ENCODE assay signal across 42 cellular contexts in the genomic region with DNA sequence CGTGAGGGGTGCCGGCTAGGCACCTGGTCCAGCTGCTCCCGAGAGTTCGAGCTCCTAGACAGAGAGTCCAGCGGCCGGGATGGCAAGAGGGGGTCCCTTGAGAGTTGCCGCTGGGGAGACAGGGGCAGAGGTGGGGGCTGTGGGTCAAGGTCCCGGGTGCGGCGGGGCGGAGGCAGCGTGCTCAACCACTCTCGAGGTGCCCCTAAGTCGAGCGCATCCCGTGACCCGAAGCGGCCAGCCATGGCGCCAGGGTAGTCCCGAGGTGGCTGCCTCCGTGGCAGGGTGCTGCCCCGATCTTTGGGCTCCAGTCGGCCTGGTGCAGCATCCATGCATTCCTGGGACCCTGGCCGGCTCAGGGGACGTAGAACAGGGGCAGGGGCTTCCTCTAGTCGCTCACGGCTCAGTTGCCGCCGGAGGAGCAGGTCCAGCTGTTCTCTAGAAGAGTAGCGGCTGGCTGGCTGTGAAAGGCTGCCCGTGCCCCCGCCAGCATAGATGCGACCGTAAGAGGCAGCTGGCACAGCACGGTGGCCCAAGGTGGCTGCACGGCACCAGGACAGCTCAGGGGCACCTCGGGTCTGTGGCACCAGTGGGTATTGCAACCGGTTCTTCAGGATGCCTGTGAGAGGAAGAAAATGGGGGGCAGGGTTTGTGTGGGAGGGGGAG. TPM values are rescaled to one million over a fixed set of nuclear protein-coding genes. Genes with fewer than 3 reads are reported as not detected.
"Had no signal": no experiment of that assay in that cellular context is flagged by ENCODE, and none has a peak within 500 bp of the region (broad histone marks: within the 10 kb centered on the region; RNA-seq: fewer than 3 reads in every experiment).

No MANE protein-coding gene starts in this region.

- H3K27me3 ChIP-seq: adrenal gland, ascending aorta, body of pancreas, brain microvascular endothelial cell, breast epithelium, cardiac muscle cell had no signal

- H3K9me3 Mint-ChIP-seq: activated naive CD4-positive, alpha-beta T cell treated with anti-CD3 and anti-CD28 coated beads for 36 hours; activated naive CD4-positive, alpha-beta T cell treated with anti-CD3 and anti-CD28 coated beads, Interleukin-2, amount 10 ng/mL, durations not matched to agents 7 days and 5 days; activated naive CD4-positive, alpha-beta T cell treated with anti-CD3 and anti-CD28 coated beads, Interleukin-2, amount 50 U/mL, for 24 hours; activated naive CD4-positive, alpha-beta T cell treated with anti-CD3 and anti-CD28 coated beads, Interleukin-2, amount 50 U/mL, for 72 hours; activated naive CD8-positive, alpha-beta T cell treated with anti-CD3 and anti-CD28 coated beads for 36 hours; activated naive CD8-positive, alpha-beta T cell treated with anti-CD3 and anti-CD28 coated beads, Interleukin-2, amount 10 ng/mL, durations not matched to agents 7 days and 5 days; activated naive CD8-positive, alpha-beta T cell treated with anti-CD3 and anti-CD28 coated beads, Interleukin-2, amount 50 U/mL, for 24 hours; activated T-cell treated with anti-CD3 and anti-CD28 coated beads, Interleukin-2, amount 50 U/mL, for 24 hours; activated T-cell treated with anti-CD3 and anti-CD28 coated beads, Interleukin-2, amount 50 U/mL, for 4 hours; activated T-cell treated with anti-CD3 and anti-CD28 coated beads, Interleukin-2, amount 50 U/mL, for 72 hours; activated T-helper 1 cell treated with anti-CD3 and anti-CD28 coated beads, Interleukin-12 subunit alpha, Interleukin-12 subunit beta, Interleukin-2, Interleukin-4 antibody, amounts not matched to agents 30 ng/mL and 10 ng/mL and 1 ng/mL, durations not matched to agents 14 hours and 24 hours and 36 hours; activated T-helper 17 cell treated with anti-CD3 and anti-CD28 coated beads, Interleukin-2, amount 50 U/mL, for 72 hours; activated T-helper 2 cell treated with anti-CD3 and anti-CD28 coated beads, Interferon-gamma antibody, Interleukin-2, Interleukin-4, amounts not matched to agents 10 μg/mL and 5 μg/mL and 100 μg/mL, durations not matched to agents 14 hours and 24 hours and 36 hours; brain; central memory CD8-positive, alpha-beta T cell had no signal

- H3K4me3 ChIP-seq: adrenal gland, ascending aorta, body of pancreas, breast epithelium, cardiac muscle cell had no signal

- H3K27me3 Mint-ChIP-seq: activated naive CD4-positive, alpha-beta T cell treated with anti-CD3 and anti-CD28 coated beads, Interleukin-2, amount 50 U/mL, for 24 hours; activated naive CD8-positive, alpha-beta T cell; activated naive CD8-positive, alpha-beta T cell treated with anti-CD3 and anti-CD28 coated beads for 36 hours; activated naive CD8-positive, alpha-beta T cell treated with anti-CD3 and anti-CD28 coated beads, Interleukin-2, amount 10 ng/mL, durations not matched to agents 7 days and 5 days; activated naive CD8-positive, alpha-beta T cell treated with anti-CD3 and anti-CD28 coated beads, Interleukin-2, amount 50 U/mL, for 24 hours; activated T-cell treated with anti-CD3 and anti-CD28 coated beads, Interleukin-2, amount 50 U/mL, for 24 hours; activated T-helper 17 cell treated with anti-CD3 and anti-CD28 coated beads, Interleukin-2, amount 50 U/mL, for 72 hours; central memory CD8-positive, alpha-beta T cell had no signal

- H3K27ac Mint-ChIP-seq: activated naive CD4-positive, alpha-beta T cell treated with anti-CD3 and anti-CD28 coated beads for 36 hours; activated naive CD4-positive, alpha-beta T cell treated with anti-CD3 and anti-CD28 coated beads, Interleukin-2, amount 10 ng/mL, durations not matched to agents 7 days and 5 days; activated naive CD4-positive, alpha-beta T cell treated with anti-CD3 and anti-CD28 coated beads, Interleukin-2, amount 50 U/mL, for 24 hours; activated naive CD8-positive, alpha-beta T cell; activated naive CD8-positive, alpha-beta T cell treated with anti-CD3 and anti-CD28 coated beads for 36 hours; activated naive CD8-positive, alpha-beta T cell treated with anti-CD3 and anti-CD28 coated beads, Interleukin-2, amount 50 U/mL, for 24 hours; activated T-cell treated with anti-CD3 and anti-CD28 coated beads, Interleukin-2, amount 50 U/mL, for 24 hours; activated T-cell treated with anti-CD3 and anti-CD28 coated beads, Interleukin-2, amount 50 U/mL, for 72 hours; activated T-helper 1 cell treated with anti-CD3 and anti-CD28 coated beads, Interleukin-12 subunit alpha, Interleukin-12 subunit beta, Interleukin-2, Interleukin-4 antibody, amounts not matched to agents 30 ng/mL and 10 ng/mL and 1 ng/mL, durations not matched to agents 14 hours and 24 hours and 36 hours; activated T-helper 2 cell treated with anti-CD3 and anti-CD28 coated beads, Interferon-gamma antibody, Interleukin-2, Interleukin-4, amounts not matched to agents 10 μg/mL and 5 μg/mL and 100 μg/mL, durations not matched to agents 14 hours and 24 hours and 36 hours had no signal

- H3K27ac ChIP-seq: adrenal gland, ascending aorta, body of pancreas, brain microvascular endothelial cell, breast epithelium, cardiac muscle cell had no signal

- H3K4me3 Mint-ChIP-seq: activated naive CD4-positive, alpha-beta T cell treated with anti-CD3 and anti-CD28 coated beads for 36 hours; activated naive CD4-positive, alpha-beta T cell treated with anti-CD3 and anti-CD28 coated beads, Interleukin-2, amount 10 ng/mL, durations not matched to agents 7 days and 5 days; activated naive CD4-positive, alpha-beta T cell treated with anti-CD3 and anti-CD28 coated beads, Interleukin-2, amount 50 U/mL, for 24 hours; activated naive CD8-positive, alpha-beta T cell; activated naive CD8-positive, alpha-beta T cell treated with anti-CD3 and anti-CD28 coated beads for 36 hours; activated naive CD8-positive, alpha-beta T cell treated with anti-CD3 and anti-CD28 coated beads, Interleukin-2, amount 10 ng/mL, durations not matched to agents 7 days and 5 days; activated naive CD8-positive, alpha-beta T cell treated with anti-CD3 and anti-CD28 coated beads, Interleukin-2, amount 50 U/mL, for 24 hours; activated T-cell treated with anti-CD3 and anti-CD28 coated beads, Interleukin-2, amount 50 U/mL, for 24 hours; activated T-cell treated with anti-CD3 and anti-CD28 coated beads, Interleukin-2, amount 50 U/mL, for 4 hours; activated T-cell treated with anti-CD3 and anti-CD28 coated beads, Interleukin-2, amount 50 U/mL, for 72 hours; activated T-helper 1 cell treated with anti-CD3 and anti-CD28 coated beads, Interleukin-12 subunit alpha, Interleukin-12 subunit beta, Interleukin-2, Interleukin-4 antibody, amounts not matched to agents 30 ng/mL and 10 ng/mL and 1 ng/mL, durations not matched to agents 14 hours and 24 hours and 36 hours; activated T-helper 17 cell treated with anti-CD3 and anti-CD28 coated beads, Interleukin-2, amount 50 U/mL, for 72 hours; brain; central memory CD8-positive, alpha-beta T cell had no signal

- DNase-seq: activated effector memory CD4-positive, alpha-beta T cell treated with anti-CD3 and anti-CD28 coated beads, Interleukin-2, amount 50 U/mL, for 16 hours; activated effector memory CD4-positive, alpha-beta T cell treated with Interleukin-2 at 50 U/mL for 16 hours; activated gamma-delta T cell; activated gamma-delta T cell treated with Interleukin-2 at 50 U/mL for 16 hours; activated naive CD4-positive, alpha-beta T cell; activated naive CD4-positive, alpha-beta T cell treated with anti-CD3 and anti-CD28 coated beads for 36 hours; activated naive CD4-positive, alpha-beta T cell treated with anti-CD3 and anti-CD28 coated beads, Interleukin-2, amount 10 ng/mL, durations not matched to agents 7 days and 5 days; activated naive CD4-positive, alpha-beta T cell treated with anti-CD3 and anti-CD28 coated beads, Interleukin-2, amount 50 U/mL, for 16 hours; activated naive CD4-positive, alpha-beta T cell treated with Interleukin-2 at 50 U/mL for 16 hours; activated naive CD8-positive, alpha-beta T cell treated with anti-CD3 and anti-CD28 coated beads for 36 hours; activated naive CD8-positive, alpha-beta T cell treated with anti-CD3 and anti-CD28 coated beads, Interleukin-2, amount 10 ng/mL, durations not matched to agents 7 days and 5 days; activated naive CD8-positive, alpha-beta T cell treated with anti-CD3 and anti-CD28 coated beads, Interleukin-2, amount 50 U/mL, for 24 hours; activated T-cell treated with anti-CD3 and anti-CD28 coated beads, Interleukin-2, amount 50 U/mL, for 1 hour; activated T-cell treated with anti-CD3 and anti-CD28 coated beads, Interleukin-2, amount 50 U/mL, for 24 hours; activated T-cell treated with anti-CD3 and anti-CD28 coated beads, Interleukin-2, amount 50 U/mL, for 4 hours; activated T-cell treated with anti-CD3 and anti-CD28 coated beads, Interleukin-2, amount 50 U/mL, for 48 hours; activated T-cell treated with anti-CD3 and anti-CD28 coated beads, Interleukin-2, amount 50 U/mL, for 72 hours; adrenal gland; amniotic stem cell; amygdala; anterior cingulate cortex; aorta; body of pancreas; brain microvascular endothelial cell; caudate nucleus; central memory CD4-positive, alpha-beta T cell; cerebellar nuclear complex had no signal

- H3K36me3 Mint-ChIP-seq: activated naive CD4-positive, alpha-beta T cell treated with anti-CD3 and anti-CD28 coated beads, Interleukin-2, amount 10 ng/mL, durations not matched to agents 7 days and 5 days; activated naive CD4-positive, alpha-beta T cell treated with anti-CD3 and anti-CD28 coated beads, Interleukin-2, amount 50 U/mL, for 24 hours; activated naive CD4-positive, alpha-beta T cell treated with anti-CD3 and anti-CD28 coated beads, Interleukin-2, amount 50 U/mL, for 72 hours; activated naive CD8-positive, alpha-beta T cell had no signal

- H3K36me3 ChIP-seq: adrenal gland, ascending aorta, brain microvascular endothelial cell, breast epithelium, cardiac muscle cell had no signal

- H3K9me3 ChIP-seq: adrenal gland, ascending aorta, body of pancreas, breast epithelium had no signal

RNA-seq across cellular contexts. Expression of a gene that starts 18.5 kb away (rescaled TPM):
- total RNA-seq: activated naive CD4-positive, alpha-beta T cell treated with anti-CD3 and anti-CD28 coated beads for 36 hours; activated naive CD8-positive, alpha-beta T cell treated with anti-CD3 and anti-CD28 coated beads for 36 hours; activated naive CD8-positive, alpha-beta T cell treated with anti-CD3 and anti-CD28 coated beads, Interleukin-2, amount 10 ng/mL, durations not matched to agents 7 days and 5 days; activated T-cell treated with anti-CD3 and anti-CD28 coated beads, Interleukin-2, amount 50 U/mL, for 4 hours; activated T-cell treated with anti-CD3 and anti-CD28 coated beads, Interleukin-2, amount 50 U/mL, for 72 hours; activated T-helper 1 cell treated with anti-CD3 and anti-CD28 coated beads, Interleukin-12 subunit alpha, Interleukin-12 subunit beta, Interleukin-2, Interleukin-4 antibody, amounts not matched to agents 30 ng/mL and 10 ng/mL and 1 ng/mL, durations not matched to agents 14 hours and 24 hours and 36 hours; adrenal gland; aorta; ascending aorta; body of pancreas; breast epithelium; bronchial epithelial cell; cardiac muscle cell; cardiac septum; cerebellum had no signal
- polyA plus RNA-seq: adipose tissue, adrenal gland had no signal
